In the genomic region with DNA sequence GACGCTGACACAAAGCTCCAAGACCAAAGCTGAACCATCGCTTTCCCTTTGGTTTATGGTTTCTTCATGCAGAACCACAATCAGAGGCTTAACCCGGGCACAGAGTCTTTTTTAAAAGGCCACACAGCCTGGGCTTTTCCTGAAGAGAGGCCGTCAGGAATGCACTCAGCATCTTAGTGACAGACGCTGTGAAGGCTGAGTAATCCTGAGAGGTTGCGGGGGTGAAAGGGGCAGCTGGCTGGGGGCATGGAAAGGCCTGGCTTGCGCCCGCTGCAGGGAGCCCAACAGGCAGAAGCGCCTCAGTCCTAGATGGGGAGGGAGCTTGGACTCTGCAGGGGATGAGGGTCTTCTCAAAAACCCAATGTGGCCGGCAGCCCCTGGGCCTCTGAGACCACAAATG, we compare ENCODE assay signal across 10 cellular contexts. TPM values are rescaled to one million over a fixed set of nuclear protein-coding genes. Genes with fewer than 3 reads are reported as not detected.
DNase-seq lines count a peak whose midpoint lies in the region; ATAC-seq and TF ChIP-seq lines count a peak whose summit lies in the region.
"Had no signal": no experiment of that assay in that cellular context is flagged by ENCODE, and none has a peak within 500 bp of the region (broad histone marks: within the 10 kb centered on the region; RNA-seq: fewer than 3 reads in every experiment).

No MANE protein-coding gene starts in this region.

- no peak for TF ChIP-seq POLR2A in spleen (IDR thresholded peaks at IDR 0.05)

- H3K4me1 ChIP-seq in hepatocyte (ENCODE audit: insufficient read depth) (peaks cover 63% of the 10 kb centered on the region), spleen (peaks cover 81 to 100% (median 96%) of the 10 kb centered on the region in 6 donors)

- H3K79me2 ChIP-seq in hepatocyte: peaks cover 99% of the 10 kb centered on the region

- peak; percentile 40 for DNase-seq in GM12865 (ENCODE audit: low read depth)
- DNase-seq in hepatocyte (ENCODE audit: low spot score): no peak
- DNase-seq in spleen: no peak
- no peak for DNase-seq in OCI-M1 (lab: John Stamatoyannopoulos, UW)
- DNase-seq in activated CD4-positive, alpha-beta T cell treated with anti-CD3 and anti-CD28 coated beads, Interleukin-2, amount 50 U/mL, for 1 hour: no peak
- no peak for DNase-seq in activated CD4-positive, alpha-beta T cell treated with anti-CD3 and anti-CD28 coated beads for 1 hour
- DNase-seq: NCI-H446; stimulated activated CD4-positive, alpha-beta T cell treated with anti-CD3 and anti-CD28 coated beads, Interleukin-4, amount 100 ng/mL, for 1 hour had no signal

- ATAC-seq in SK-N-SH treated with all-trans-retinoic acid at 6 μM for 48 hours (peak; percentile 19; the same call in 2 of the 3 replicates), HG02678 (IDR thresholded peaks at IDR 0.05; ENCODE audit: unreplicated experiment) (no peak)

- H3K4me3 ChIP-seq in GM12865 (ENCODE audit: low read depth, low read length) (no peak overlapping the region), hepatocyte (no peak overlapping the region), spleen (peak overlapping the region in 1 of 8 donors; percentile 2)

- H4K20me1 ChIP-seq in hepatocyte (ENCODE audit: insufficient read depth, poor library complexity, severe bottlenecking): peaks cover 99% of the 10 kb centered on the region

- intact Hi-C loops in spleen (cut with DNase I; ENCODE audit: low total_unique reads): loop anchor here (5.0 kb wide), 1 partner anchor 74 kb away; no protein-coding TSS in a partner anchor

- H3K9me3 ChIP-seq in hepatocyte (ENCODE audit: low read depth) (no peaks in the 10 kb centered on the region), spleen (no peaks in the 10 kb centered on the region)

- no peaks in the 10 kb centered on the region for H3K9me2 ChIP-seq in hepatocyte (replicated peaks; ENCODE audit: insufficient read depth)

- H3K36me3 ChIP-seq in hepatocyte (replicated peaks; ENCODE audit: insufficient read depth, low read depth): no peaks in the 10 kb centered on the region
- peaks cover 0 to 31% (median 14%) of the 10 kb centered on the region in 6 donors for H3K36me3 ChIP-seq in spleen

- H2AFZ ChIP-seq in hepatocyte: no peak overlapping the region

- no peak for TF ChIP-seq CTCF in GM12865 (IDR thresholded peaks at IDR 0.05; ENCODE audit: insufficient read depth, low read depth, low read length, missing control alignments)
- TF ChIP-seq CTCF in hepatocyte (IDR thresholded peaks at IDR 0.05; ENCODE audit: poor library complexity): no peak
- TF ChIP-seq CTCF in spleen (IDR thresholded peaks at IDR 0.05 in 8 of 11, conservative IDR thresholded peaks at IDR 0.05 in 3 of 11): no peak

- H3K27ac ChIP-seq in hepatocyte (no peak overlapping the region), spleen (peak overlapping the region in 6 of 8 donors; percentile 23 to 74 (median 66))

- no peaks in the 10 kb centered on the region for H3K27me3 ChIP-seq in hepatocyte
- H3K27me3 ChIP-seq in spleen (replicated peaks in 1 of 7): no peaks in the 10 kb centered on the region

- peak overlapping the region; percentile 52 for H3K4me2 ChIP-seq in hepatocyte

- 63% methylated on average over 10 of the region's 10 CpGs for WGBS in hepatocyte (ENCODE audit: low lambda C conversion rate, missing lambda C conversion rate)
- 46 to 61% (median 55%) methylated on average over 9 to 10 of the region's 10 CpGs for WGBS in spleen, 5 donors

TF ChIP-seq in SK-N-SH treated with all-trans-retinoic acid at 6 μM for 48 hours, 23 proteins besides CTCF, POLR2A, EP300 and RAD21 (continues in another document):
- TF ChIP-seq, protein P1, sequence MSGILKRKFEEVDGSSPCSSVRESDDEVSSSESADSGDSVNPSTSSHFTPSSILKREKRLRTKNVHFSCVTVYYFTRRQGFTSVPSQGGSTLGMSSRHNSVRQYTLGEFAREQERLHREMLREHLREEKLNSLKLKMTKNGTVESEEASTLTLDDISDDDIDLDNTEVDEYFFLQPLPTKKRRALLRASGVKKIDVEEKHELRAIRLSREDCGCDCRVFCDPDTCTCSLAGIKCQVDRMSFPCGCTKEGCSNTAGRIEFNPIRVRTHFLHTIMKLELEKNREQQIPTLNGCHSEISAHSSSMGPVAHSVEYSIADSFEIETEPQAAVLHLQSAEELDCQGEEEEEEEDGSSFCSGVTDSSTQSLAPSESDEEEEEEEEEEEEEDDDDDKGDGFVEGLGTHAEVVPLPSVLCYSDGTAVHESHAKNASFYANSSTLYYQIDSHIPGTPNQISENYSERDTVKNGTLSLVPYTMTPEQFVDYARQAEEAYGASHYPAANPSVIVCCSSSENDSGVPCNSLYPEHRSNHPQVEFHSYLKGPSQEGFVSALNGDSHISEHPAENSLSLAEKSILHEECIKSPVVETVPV (CRISPR knock-in tag; IDR thresholded peaks at IDR 0.05): no peak
- TF ChIP-seq CREB5 (CRISPR knock-in tag; IDR thresholded peaks at IDR 0.05; ENCODE audit: low read depth): no peak
- TF ChIP-seq ARNTL (CRISPR knock-in tag; IDR thresholded peaks at IDR 0.05; ENCODE audit: borderline replicate concordance, low read depth): no peak
- TF ChIP-seq TSHZ2 (CRISPR knock-in tag; IDR thresholded peaks at IDR 0.05): no peak
- TF ChIP-seq CSDC2 (CRISPR knock-in tag; IDR thresholded peaks at IDR 0.05): no peak
- TF ChIP-seq OSR1 (CRISPR knock-in tag; IDR thresholded peaks at IDR 0.05): no peak
- no peak for TF ChIP-seq PATZ1 (CRISPR knock-in tag; IDR thresholded peaks at IDR 0.05; ENCODE audit: borderline replicate concordance)
- TF ChIP-seq ZC3H10 (CRISPR knock-in tag; IDR thresholded peaks at IDR 0.05): no peak
- TF ChIP-seq ZNF70 (CRISPR knock-in tag; IDR thresholded peaks at IDR 0.05): no peak
- no peak for TF ChIP-seq SNAI2 (CRISPR knock-in tag; IDR thresholded peaks at IDR 0.05)
- TF ChIP-seq ZFP30 (CRISPR knock-in tag; IDR thresholded peaks at IDR 0.05): no peak

RNA-seq across cellular contexts. Expression of gene CTDSP2, which starts 13.6 kb away (rescaled TPM):
- total RNA-seq in hepatocyte (96.8 and 107 TPM in 2 replicates), spleen (100 to 1,000 TPM; 140 to 203 (median 181) TPM)
- polyA plus RNA-seq in hepatocyte (59.3 and 75.9 TPM in 2 replicates), spleen (10 to 100 TPM; 22.2 to 43.5 (median 23.8) TPM)

RNA-seq across cellular contexts. Expression of gene AVIL, which starts 14.4 kb away (rescaled TPM):
- 1.0 and 2.4 TPM in 2 replicates for total RNA-seq in hepatocyte
- polyA plus RNA-seq in hepatocyte: 0.93 and 1.3 TPM in 2 replicates
- 10 to 100 TPM in 1 of 7 donors, 1 to 10 TPM in 6; 4.8 to 18.6 (median 7.3) TPM for total RNA-seq in spleen
- polyA plus RNA-seq in spleen: 1 to 10 TPM; 2.0 to 3.2 (median 2.8) TPM

RNA-seq across cellular contexts. Expression of gene TSFM, which starts 50.4 kb away (rescaled TPM):
- total RNA-seq in hepatocyte (15.7 and 25.9 TPM in 2 replicates), spleen (10 to 100 TPM; 13.2 to 29.8 (median 16.3) TPM)
- polyA plus RNA-seq in hepatocyte (38.9 and 46.8 TPM in 2 replicates), spleen (10 to 100 TPM; 20.7 to 38.2 (median 32.5) TPM)
